27 cellular contexts compared by ENCODE assay signal in the genomic region with DNA sequence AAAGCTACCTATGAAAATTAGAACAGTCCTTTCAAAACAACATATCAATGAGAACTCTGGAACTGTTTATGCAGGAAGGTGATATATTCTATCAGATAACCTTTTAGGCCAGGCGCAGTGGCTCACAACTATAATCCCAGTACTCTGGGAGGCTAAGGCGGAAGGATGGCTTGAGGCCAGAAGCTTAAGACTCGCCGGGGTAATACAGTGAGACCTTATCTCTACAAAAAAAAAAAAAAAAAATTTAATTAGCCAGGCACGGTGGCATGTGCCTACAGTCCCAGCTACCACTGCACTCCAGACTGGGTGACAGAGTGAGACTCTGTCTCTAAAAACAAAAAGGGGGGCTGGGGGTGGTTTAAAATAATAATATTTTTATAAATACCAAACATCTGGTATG.
DNase-seq lines count a peak whose midpoint lies in the region; ATAC-seq, FAIRE-seq and TF ChIP-seq lines count a peak whose summit lies in the region.
"Had no signal": no experiment of that assay in that cellular context is flagged by ENCODE, and none has a peak within 500 bp of the region (broad histone marks: within the 10 kb centered on the region; RNA-seq: fewer than 3 reads in every experiment).

No MANE protein-coding gene starts in this region.

- TF ChIP-seq EP300 in SK-N-SH (IDR thresholded peaks at IDR 0.05; ENCODE audit: borderline replicate concordance in 1 of 2, low read depth in 1 of 2, low read length in 1 of 2), result peak in 1 of 2 experiments; percentile 37; a peak in 1 of 4 replicates

- H3K9ac ChIP-seq in SK-N-SH (no peak overlapping the region), endothelial cell of umbilical vein (replicated peaks; ENCODE audit: extremely low read depth, insufficient read depth, low read length) (no peak overlapping the region)

- DNase-seq in right cardiac atrium (peak in 1 of 3 donors; percentile 57), cardiac septum (ENCODE audit: low spot score) (no peak), SK-N-SH (peak; percentile 43), endothelial cell of umbilical vein (ENCODE audit: low read depth, low spot score) (peak; percentile 18), Ammon's horn (ENCODE audit: low spot score) (no peak)
- no peak for DNase-seq in stimulated activated CD4-positive, alpha-beta T cell treated with anti-CD3 and anti-CD28 coated beads, Interleukin-4, amount 100 ng/mL, for 24 hours
- DNase-seq: activated CD4-positive, alpha-beta T cell treated with anti-CD3 and anti-CD28 coated beads for 4 hours; activated CD8-positive, alpha-beta T cell treated with anti-CD3 and anti-CD28 coated beads, Interleukin-2, amount 10 ng/mL, durations not matched to agents 7 days and 5 days; activated naive CD4-positive, alpha-beta T cell treated with anti-CD3 and anti-CD28 coated beads, Interleukin-2, amount 10 ng/mL, durations not matched to agents 7 days and 5 days; amniotic stem cell; brain microvascular endothelial cell; CD8-positive, alpha-beta T cell; DMS153; effector CD4-positive, alpha-beta T cell; KG1; NCI-H2029 treated with DMSO at 0.1 percent for 48 hours; NCI-H2227 treated with DMSO at 0.1 percent for 48 hours; NCI-H69; ovary; retina; stimulated activated CD4-positive, alpha-beta T cell treated with anti-CD3 and anti-CD28 coated beads, Interleukin-1b, Interleukin-23, amount 100 ng/mL, for 48 hours; stimulated activated naive CD8-positive, alpha-beta T cell treated with anti-CD3 and anti-CD28 coated beads, Interleukin-15, Interleukin-2, amounts not matched to agents 100 U/mL and 50 U/mL, for 24 hours; testis had no signal

- no peak for TF ChIP-seq POLR2A in endothelial cell of umbilical vein (IDR thresholded peaks at IDR 0.05; ENCODE audit: low read depth, low read length)

- dilution Hi-C loops in endothelial cell of umbilical vein (cut with MboI; ENCODE audit: extremely low pct_ligation_motif_present, low sequenced_read_pairs), result no loop called here

- BruUV-seq in endothelial cell of umbilical vein (replicated peaks; lab: Mats Ljungman, UMichigan), result no TSS peak

- H3K27me3 ChIP-seq in right cardiac atrium (ENCODE audit: control insufficient read depth, insufficient read depth), result no peaks in the 10 kb centered on the region
- H3K27me3 ChIP-seq in SK-N-SH (ENCODE audit: insufficient read depth), result no peaks in the 10 kb centered on the region
- no peaks in the 10 kb centered on the region for H3K27me3 ChIP-seq in endothelial cell of umbilical vein (ENCODE audit: control insufficient read depth in 2 of 2, insufficient read depth in 2 of 2, low read length in 2 of 2)
- H3K27me3 ChIP-seq: brain microvascular endothelial cell, ovary, testis had no signal

- no peak for TF ChIP-seq RAD21 in SK-N-SH (IDR thresholded peaks at IDR 0.05; ENCODE audit: low read length)

- H3K27ac ChIP-seq in right cardiac atrium (ENCODE audit: low read length), result no peak overlapping the region
- H3K27ac ChIP-seq in SK-N-SH (ENCODE audit: low read depth in 2 of 2, low read length in 1 of 2), result no peak overlapping the region
- H3K27ac ChIP-seq in endothelial cell of umbilical vein (ENCODE audit: insufficient read depth, low read depth, low read length), result no peak overlapping the region
- H3K27ac ChIP-seq: brain microvascular endothelial cell, HL-60, ovary, SK-N-MC, testis had no signal

- no peak for FAIRE-seq in endothelial cell of umbilical vein (lab: Jason Lieb, UNC)

- ATAC-seq in right cardiac atrium (peak; percentile 60 to 66), HG03196 (IDR thresholded peaks at IDR 0.05; ENCODE audit: unreplicated experiment) (no peak)
- ATAC-seq: activated CD8-positive, alpha-beta T cell treated with anti-CD3 and anti-CD28 coated beads, Interleukin-2, amount 10 ng/mL, durations not matched to agents 7 days and 5 days; CD8-positive, alpha-beta T cell; left lobe of liver; stimulated activated naive CD8-positive, alpha-beta T cell treated with anti-CD3 and anti-CD28 coated beads, Interleukin-15, Interleukin-2, amounts not matched to agents 100 U/mL and 50 U/mL, for 24 hours had no signal

- H3K9me3 ChIP-seq in right cardiac atrium (ENCODE audit: control insufficient read depth, low read length) (no peaks in the 10 kb centered on the region), SK-N-SH (no peaks in the 10 kb centered on the region), endothelial cell of umbilical vein (replicated peaks; ENCODE audit: control insufficient read depth, insufficient read depth, low read length) (no peaks in the 10 kb centered on the region)
- H3K9me3 ChIP-seq: ovary, testis had no signal

- intact Hi-C loops in right cardiac atrium (cut with DNase I) (no loop called here), cardiac septum (cut with DNase I) (no loop called here), endothelial cell of umbilical vein (cut with micrococcal nuclease) (no loop called here)

- no peak overlapping the region for H2AFZ ChIP-seq in SK-N-SH (ENCODE audit: low read depth)
- H2AFZ ChIP-seq in endothelial cell of umbilical vein (ENCODE audit: low read depth, low read length), result no peak overlapping the region

- peaks cover 14% of the 10 kb centered on the region for H3F3A ChIP-seq in SK-N-SH (replicated peaks; ENCODE audit: insufficient read depth)

- no peaks in the 10 kb centered on the region for H3K9me1 ChIP-seq in endothelial cell of umbilical vein (replicated peaks; ENCODE audit: control insufficient read depth, extremely low read depth, insufficient read depth, low read length)

- POLR2A ChIA-PET in SK-N-SH (lab: Yijun Ruan, JAX), result no interaction called here
- POLR2A ChIA-PET in endothelial cell of umbilical vein (lab: Charles Lee), result no interaction called here

- H3K4me3 ChIP-seq in right cardiac atrium (ENCODE audit: low read length) (no peak overlapping the region), SK-N-SH (ENCODE audit: low read depth in 2 of 2, low read length in 1 of 2) (no peak overlapping the region), endothelial cell of umbilical vein (replicated peaks in 1 of 3; ENCODE audit: insufficient read depth in 1 of 3, low read depth in 1 of 3, low read length in 3 of 3) (no peak overlapping the region)
- H3K4me3 ChIP-seq: ovary, SK-N-MC, testis had no signal

- H3K4me2 ChIP-seq in SK-N-SH (no peak overlapping the region), endothelial cell of umbilical vein (ENCODE audit: insufficient read depth, low read length) (no peak overlapping the region)

- TF ChIP-seq CTCF in SK-N-SH (IDR thresholded peaks at IDR 0.05) (no peak), endothelial cell of umbilical vein (IDR thresholded peaks at IDR 0.05; ENCODE audit: extremely low read depth in 1 of 2, insufficient read depth in 1 of 2, low read depth in 1 of 2, low read length in 2 of 2) (no peak)

- H4K20me1 ChIP-seq in SK-N-SH (ENCODE audit: insufficient read depth) (no peaks in the 10 kb centered on the region), endothelial cell of umbilical vein (replicated peaks; ENCODE audit: control insufficient read depth, extremely low read depth, insufficient read depth, low read length) (no peaks in the 10 kb centered on the region)

- no peaks in the 10 kb centered on the region for H3K36me3 ChIP-seq in SK-N-SH (replicated peaks in 1 of 2; ENCODE audit: control insufficient read depth in 1 of 2, insufficient read depth in 2 of 2, low read length in 1 of 2)
- H3K36me3 ChIP-seq in endothelial cell of umbilical vein (ENCODE audit: control insufficient read depth in 2 of 2, extremely low read depth in 1 of 2, insufficient read depth in 2 of 2, low read length in 2 of 2), result no peaks in the 10 kb centered on the region
- H3K36me3 ChIP-seq: brain microvascular endothelial cell, ovary had no signal

- H3K79me2 ChIP-seq in SK-N-SH (ENCODE audit: insufficient read depth) (no peaks in the 10 kb centered on the region; the same call in 1 of the 2 replicates), endothelial cell of umbilical vein (ENCODE audit: control insufficient read depth, insufficient read depth, low read length) (no peaks in the 10 kb centered on the region)

- no peaks in the 10 kb centered on the region for H3K4me1 ChIP-seq in right cardiac atrium (ENCODE audit: control insufficient read depth, insufficient read depth, low read length)
- peaks cover 0 to 12% of the 10 kb centered on the region in 2 experiments; a peak in 2 of 4 replicates for H3K4me1 ChIP-seq in SK-N-SH (ENCODE audit: control insufficient read depth in 1 of 2, insufficient read depth in 2 of 2, low read depth in 1 of 2, low read length in 1 of 2)
- H3K4me1 ChIP-seq in endothelial cell of umbilical vein (ENCODE audit: control insufficient read depth, extremely low read depth, insufficient read depth, low read length), result peaks cover 2% of the 10 kb centered on the region
- H3K4me1 ChIP-seq: testis had no signal

- WGBS in right cardiac atrium, result 29% methylated on average over 5 of the region's 5 CpGs
- WGBS in SK-N-SH (ENCODE audit: low lambda C conversion rate), result 66% methylated on average over 5 of the region's 5 CpGs

- CTCF ChIA-PET in SK-N-SH (lab: Yijun Ruan, JAX), result interaction anchor here (0.6 to 1.3 kb wide), 3 partner anchors 137 to 902 kb away, joined by 3 to 4 read pairs (median 3); no protein-coding TSS in a partner anchor
- CTCF ChIA-PET in endothelial cell of umbilical vein (lab: Charles Lee), result interaction anchor here (0.6 to 1.2 kb wide), 4 partner anchors 8 to 815 kb away, joined by 3 to 5 read pairs (median 3); no protein-coding TSS in a partner anchor

- no peaks in the 10 kb centered on the region for H3K9me2 ChIP-seq in SK-N-SH

TF ChIP-seq in SK-N-SH, 30 proteins besides CTCF, POLR2A, EP300 and RAD21 (continues in another document):
- TF ChIP-seq TCF12 (IDR thresholded peaks at IDR 0.05) (no peak), YY1 (IDR thresholded peaks at IDR 0.05; ENCODE audit: low read depth) (no peak)
- TF ChIP-seq, protein P1, sequence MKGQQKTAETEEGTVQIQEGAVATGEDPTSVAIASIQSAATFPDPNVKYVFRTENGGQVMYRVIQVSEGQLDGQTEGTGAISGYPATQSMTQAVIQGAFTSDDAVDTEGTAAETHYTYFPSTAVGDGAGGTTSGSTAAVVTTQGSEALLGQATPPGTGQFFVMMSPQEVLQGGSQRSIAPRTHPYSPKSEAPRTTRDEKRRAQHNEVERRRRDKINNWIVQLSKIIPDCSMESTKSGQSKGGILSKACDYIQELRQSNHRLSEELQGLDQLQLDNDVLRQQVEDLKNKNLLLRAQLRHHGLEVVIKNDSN (IDR thresholded peaks at IDR 0.05; ENCODE audit: borderline replicate concordance, low read depth), result no peak

TF ChIP-seq in endothelial cell of umbilical vein, 7 proteins besides CTCF, POLR2A, EP300 and RAD21 (continues in another document):
- no peak for TF ChIP-seq MYC (IDR thresholded peaks at IDR 0.05; ENCODE audit: low read depth, low read length)
- no peak for TF ChIP-seq JUN (IDR thresholded peaks at IDR 0.05; ENCODE audit: borderline replicate concordance, insufficient read depth, insufficient read length, low read depth)
- no peak for TF ChIP-seq GATA2 (IDR thresholded peaks at IDR 0.05; ENCODE audit: insufficient read depth, insufficient read length, low read depth, low read length)
- TF ChIP-seq POLR2AphosphoS5 (IDR thresholded peaks at IDR 0.05; ENCODE audit: insufficient read depth, low read depth, low read length), result no peak
- no peak for TF ChIP-seq FOS (IDR thresholded peaks at IDR 0.05; ENCODE audit: borderline replicate concordance, insufficient read depth, low read length)

Comparison
In these comparisons a context has a peak if more than half of its experiments do, and no peak if none do; other contexts are left out.
1. DNase-seq: peak in SK-N-SH (single experiment) and endothelial cell of umbilical vein (single experiment); none in cardiac septum (single experiment), Ammon's horn (single experiment) and stimulated activated CD4-positive, alpha-beta T cell treated with anti-CD3 and anti-CD28 coated beads, Interleukin-4, amount 100 ng/mL, for 24 hours (single experiment).